32 cellular contexts compared by ENCODE assay signal in genomic region chr21:30199989-30200388, GRCh38. TPM values are rescaled to one million over a fixed set of nuclear protein-coding genes. Genes with fewer than 3 reads are reported as not detected.
"Had no signal": no experiment of that assay in that cellular context is flagged by ENCODE, and none has a peak within 500 bp of the region (broad histone marks: within the 10 kb centered on the region; RNA-seq: fewer than 3 reads in every experiment).

No MANE protein-coding gene starts in this region.

- DNase-seq: naive thymus-derived CD4-positive, alpha-beta T cell; natural killer cell; nucleus accumbens; pancreas; psoas muscle; right cardiac atrium; right lobe of liver; spleen; stimulated activated CD4-positive, alpha-beta T cell treated with anti-CD3 and anti-CD28 coated beads, Interleukin-12 subunit alpha, Interleukin-12 subunit beta, amount 100 ng/mL, for 4 hours; stimulated activated CD4-positive, alpha-beta T cell treated with anti-CD3 and anti-CD28 coated beads, Interleukin-1b, Interleukin-23, amount 100 ng/mL, for 48 hours; stimulated activated CD4-positive, alpha-beta T cell treated with anti-CD3 and anti-CD28 coated beads, Interleukin-4, amount 100 ng/mL, for 1 hour; stimulated activated CD4-positive, alpha-beta T cell treated with anti-CD3 and anti-CD28 coated beads, Interleukin-4, amount 100 ng/mL, for 4 hours; stimulated activated CD8-positive, alpha-beta memory T cell treated with anti-CD3 and anti-CD28 coated beads, Interleukin-4, amount 100 ng/mL, for 48 hours; stimulated activated naive CD4-positive, alpha-beta T cell; stimulated activated naive CD8-positive, alpha-beta T cell treated with anti-CD3 and anti-CD28 coated beads, Interleukin-15, amount 100 ng/mL, for 72 hours; stimulated activated naive CD8-positive, alpha-beta T cell treated with anti-CD3 and anti-CD28 coated beads, Interleukin-15, Interleukin-2, amounts not matched to agents 100 U/mL and 50 U/mL, for 24 hours; substantia nigra; testis; tibial artery; transverse colon had no signal

- H3K27me3 ChIP-seq: neural progenitor cell, neutrophil, pancreas, right lobe of liver, spleen, suprapubic skin, testis, tibial artery, transverse colon, vagina had no signal

- ATAC-seq: naive thymus-derived CD4-positive, alpha-beta T cell; natural killer cell; pancreas; psoas muscle; right cardiac atrium; right lobe of liver; stimulated activated memory B cell treated with anti-CD40 and anti-IgM and Interleukin-4, amounts not matched to agents 10 μg/mL and 1 μg/mL and 100 μg/mL, for 72 hours; stimulated activated naive CD8-positive, alpha-beta T cell treated with anti-CD3 and anti-CD28 coated beads, Interleukin-15, amount 100 ng/mL, for 72 hours; stimulated activated naive CD8-positive, alpha-beta T cell treated with anti-CD3 and anti-CD28 coated beads, Interleukin-15, Interleukin-2, amounts not matched to agents 100 U/mL and 50 U/mL, for 24 hours had no signal

- H3K27ac ChIP-seq: neural progenitor cell, neutrophil, pancreas, psoas muscle, right lobe of liver, skin epidermis, spleen, suprapubic skin, testis, tibial artery, transverse colon, vagina had no signal

- H3K4me1 ChIP-seq: neural progenitor cell, pancreas, psoas muscle, right lobe of liver, spleen, suprapubic skin, testis, tibial artery, transverse colon, vagina had no signal

- H3K9me3 ChIP-seq: neutrophil, pancreas, psoas muscle, right lobe of liver, suprapubic skin, testis, tibial artery, transverse colon, vagina had no signal

- H3K4me3 ChIP-seq: neural progenitor cell, pancreas, psoas muscle, right lobe of liver, skin epidermis, smooth muscle cell, spleen, suprapubic skin, testis, tibial artery, transverse colon, vagina had no signal

- H3K36me3 ChIP-seq: neural progenitor cell, neutrophil, pancreas, right lobe of liver, spleen, suprapubic skin, tibial artery, transverse colon, vagina had no signal

RNA-seq across cellular contexts. Expression of gene CLDN8, which starts 15.9 kb away (rescaled TPM):
- total RNA-seq: naive thymus-derived CD4-positive, alpha-beta T cell; natural killer cell; omental fat pad; osteocyte; posterior vena cava; psoas muscle; renal cortical epithelial cell; right cardiac atrium; right lobe of liver; smooth muscle cell; spleen; testis had no signal

RNA-seq across cellular contexts. Expression of gene CLDN17, which starts 33.4 kb away (rescaled TPM):
- total RNA-seq: naive thymus-derived CD4-positive, alpha-beta T cell; natural killer cell; omental fat pad; osteocyte; pancreas; posterior vena cava; psoas muscle; renal cortical epithelial cell; right cardiac atrium; right lobe of liver; smooth muscle cell; spleen; suprapubic skin; testis; ureter had no signal
